In genomic region chr9:123406691-123407536, GRCh38 we compare ENCODE assay signal across 1 cellular context.
TF ChIP-seq lines count a peak whose summit lies in the region.

No MANE protein-coding gene starts in this region.

TF ChIP-seq in GM23338, 12 proteins besides CTCF, POLR2A, EP300 and RAD21 (continued from another document):
- TF ChIP-seq ZNF462 (CRISPR knock-in tag; IDR thresholded peaks at IDR 0.05), result no peak
- TF ChIP-seq ZNF331 (CRISPR knock-in tag; IDR thresholded peaks at IDR 0.05; ENCODE audit: low read depth), result no peak
- no peak for TF ChIP-seq STAT1 (IDR thresholded peaks at IDR 0.05; ENCODE audit: unreplicated experiment)
- no peak for TF ChIP-seq ZNF114 (CRISPR knock-in tag; IDR thresholded peaks at IDR 0.05)
- TF ChIP-seq REST (IDR thresholded peaks at IDR 0.05; ENCODE audit: unreplicated experiment), result no peak
- TF ChIP-seq CREB1 (CRISPR knock-in tag; IDR thresholded peaks at IDR 0.05; ENCODE audit: low read depth), result no peak
- TF ChIP-seq ETS1 (IDR thresholded peaks at IDR 0.05), result no peak
- TF ChIP-seq JUNB (IDR thresholded peaks at IDR 0.05; ENCODE audit: unreplicated experiment), result no peak
- no peak for TF ChIP-seq POLR2AphosphoS5 (IDR thresholded peaks at IDR 0.05; ENCODE audit: low read depth)
